ENCODE assay signal across 8 cellular contexts in the genomic region with DNA sequence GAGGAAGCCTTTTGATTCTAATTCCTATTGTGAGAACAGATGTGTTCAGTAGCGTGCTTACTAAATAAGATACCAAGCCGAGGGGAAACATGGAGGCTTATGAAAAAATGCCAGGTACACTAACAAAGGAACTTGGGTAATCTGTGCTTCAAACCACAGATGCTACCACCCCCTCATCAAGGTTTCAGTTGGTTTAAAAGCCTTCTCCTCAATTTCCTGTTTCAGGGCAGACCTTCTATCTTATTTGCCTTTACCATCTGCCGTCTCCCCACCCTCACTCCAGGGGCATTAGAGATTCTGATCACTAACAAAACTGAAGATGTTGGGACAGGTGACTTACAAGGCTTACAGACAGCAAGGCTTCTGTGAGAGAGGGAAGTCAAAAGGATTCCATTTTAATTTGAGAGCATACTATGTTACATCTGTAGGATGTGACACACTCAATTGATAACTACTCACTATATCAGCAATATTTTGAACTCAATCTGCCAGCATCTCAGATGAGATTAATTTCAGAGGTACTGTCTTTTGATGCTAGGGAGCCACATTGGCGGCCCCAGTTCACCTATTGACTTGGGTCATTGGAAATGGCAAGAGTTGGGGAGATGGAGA.
DNase-seq lines count a peak whose midpoint lies in the region; ATAC-seq and TF ChIP-seq lines count a peak whose summit lies in the region.

No MANE protein-coding gene starts in this region.

- H3K4me1 ChIP-seq in Loucy (ENCODE audit: insufficient read depth, low read length, poor library complexity, severe bottlenecking) (peaks cover 14% of the 10 kb centered on the region), PC-3 (ENCODE audit: insufficient read depth, low read length) (peaks cover 12% of the 10 kb centered on the region)

- no TSS peak for BruUV-seq in PC-3 (replicated peaks; lab: Mats Ljungman, UMichigan)

- peak overlapping the region; percentile 17 to 19 for H3K27ac Mint-ChIP-seq in natural killer cell treated with Interleukin-12 subunit alpha and Interleukin-12 subunit beta and Interleukin-15 and Interleukin-18, amount 100 ng/mL, for 72 hours

- no peaks in the 10 kb centered on the region for H3F3A ChIP-seq in Loucy (ENCODE audit: low read depth)
- H3F3A ChIP-seq in PC-3 (ENCODE audit: low read length, unreplicated experiment): no peaks in the 10 kb centered on the region

- H2AFZ ChIP-seq in Loucy (ENCODE audit: low read length): no peak overlapping the region; the same call in 1 of the 2 replicates
- H2AFZ ChIP-seq in PC-3 (ENCODE audit: low read length): no peak overlapping the region

- no peak for TF ChIP-seq CTCF in Loucy (conservative IDR thresholded peaks at IDR 0.05; ENCODE audit: low read length)
- no peak for TF ChIP-seq CTCF in PC-3 (conservative IDR thresholded peaks at IDR 0.05; ENCODE audit: low read depth, low read length)

- H3K9me2 ChIP-seq in Loucy (replicated peaks; ENCODE audit: low read depth, low read length): no peaks in the 10 kb centered on the region
- H3K9me2 ChIP-seq in PC-3 (replicated peaks; ENCODE audit: low read length): no peaks in the 10 kb centered on the region

- H3K9ac ChIP-seq in Loucy (ENCODE audit: low read depth, low read length, poor library complexity, severe bottlenecking) (no peak overlapping the region), PC-3 (ENCODE audit: low read length) (no peak overlapping the region)

- H3K36me3 ChIP-seq in Loucy (ENCODE audit: insufficient read depth, low read length) (no peaks in the 10 kb centered on the region), PC-3 (ENCODE audit: low read depth, low read length) (no peaks in the 10 kb centered on the region)

- H3K4me3 ChIP-seq in Loucy (ENCODE audit: low read length, poor library complexity, severe bottlenecking) (peak overlapping the region; percentile 12), PC-3 (ENCODE audit: low read length) (no peak overlapping the region)

- peaks cover 29 to 37% of the 10 kb centered on the region in 2 donors for H3K27me3 Mint-ChIP-seq in natural killer cell treated with Interleukin-12 subunit alpha and Interleukin-12 subunit beta and Interleukin-15 and Interleukin-18, amount 100 ng/mL, for 72 hours

- no peaks in the 10 kb centered on the region for H3K9me3 ChIP-seq in Loucy (ENCODE audit: insufficient read depth, low read depth, low read length)
- no peaks in the 10 kb centered on the region for H3K9me3 ChIP-seq in PC-3 (ENCODE audit: low read length)

- intact Hi-C loops in PC-3 (cut with micrococcal nuclease): no loop called here

- H3K27me3 ChIP-seq in Loucy (ENCODE audit: insufficient read depth, low read length, poor library complexity, severe bottlenecking) (no peaks in the 10 kb centered on the region), PC-3 (ENCODE audit: low read length) (no peaks in the 10 kb centered on the region)

- CTCF ChIA-PET in PC-3 (lab: Charles Lee): no interaction called here

- peak; percentile 40 for DNase-seq in activated CD4-positive, alpha-beta T cell treated with anti-CD3 and anti-CD28 coated beads for 48 hours
- no peak for DNase-seq in activated CD4-positive, alpha-beta T cell treated with anti-CD3 and anti-CD28 coated beads for 1 hour
- no peak for DNase-seq in natural killer cell treated with Interleukin-12 subunit alpha and Interleukin-12 subunit beta and Interleukin-15 and Interleukin-18, amount 100 ng/mL, for 72 hours (ENCODE audit: low spot score)
- DNase-seq in PC-3 (no peak), erythroblast (lab: John Stamatoyannopoulos, UW) (no peak)

- peak overlapping the region; percentile 42 for H3K4me2 ChIP-seq in Loucy (ENCODE audit: low read depth, low read length, poor library complexity, severe bottlenecking)
- no peak overlapping the region for H3K4me2 ChIP-seq in PC-3 (ENCODE audit: low read length)

- TF ChIP-seq POLR2A in erythroblast (IDR thresholded peaks at IDR 0.05; ENCODE audit: low read length): no peak

- peak overlapping the region; percentile 28 for H3K4me3 Mint-ChIP-seq in natural killer cell treated with Interleukin-12 subunit alpha and Interleukin-12 subunit beta and Interleukin-15 and Interleukin-18, amount 100 ng/mL, for 72 hours

- H4K20me1 ChIP-seq in Loucy (ENCODE audit: insufficient read depth, low read length, poor library complexity, severe bottlenecking) (no peaks in the 10 kb centered on the region), PC-3 (ENCODE audit: low read length) (no peaks in the 10 kb centered on the region)

- H3K79me2 ChIP-seq in Loucy (ENCODE audit: insufficient read depth, low read length) (no peaks in the 10 kb centered on the region), PC-3 (ENCODE audit: low read length) (no peaks in the 10 kb centered on the region)

- no peaks in the 10 kb centered on the region for H3K9me3 Mint-ChIP-seq in natural killer cell treated with Interleukin-12 subunit alpha and Interleukin-12 subunit beta and Interleukin-15 and Interleukin-18, amount 100 ng/mL, for 72 hours

- no peak overlapping the region for H3K27ac ChIP-seq in PC-3 (ENCODE audit: low read length)

- POLR2A ChIA-PET in PC-3 (lab: Charles Lee; ENCODE audit: unreplicated experiment): interaction anchor here (0.6 kb wide), 1 partner anchor 130 kb away, joined by 3 read pairs; no protein-coding TSS in a partner anchor

- H3K4me1 Mint-ChIP-seq in natural killer cell treated with Interleukin-12 subunit alpha and Interleukin-12 subunit beta and Interleukin-15 and Interleukin-18, amount 100 ng/mL, for 72 hours (ENCODE audit: low read depth in 2 of 2): peaks cover 28 to 29% of the 10 kb centered on the region in 2 donors

- H3K36me3 Mint-ChIP-seq in natural killer cell treated with Interleukin-12 subunit alpha and Interleukin-12 subunit beta and Interleukin-15 and Interleukin-18, amount 100 ng/mL, for 72 hours: peaks cover 8% of the 10 kb centered on the region

- peak; percentile 70 for ATAC-seq in HG02610 (IDR thresholded peaks at IDR 0.05; ENCODE audit: unreplicated experiment)
- peak; percentile 50 to 66 for ATAC-seq in natural killer cell treated with Interleukin-12 subunit alpha and Interleukin-12 subunit beta and Interleukin-15 and Interleukin-18, amount 100 ng/mL, for 72 hours
- no peak for ATAC-seq in PC-3
- no peak for ATAC-seq in HG02970 (IDR thresholded peaks at IDR 0.05; ENCODE audit: low FRiP score, unreplicated experiment)

Comparison
In these comparisons a context has a peak if more than half of its experiments do, and no peak if none do; other contexts are left out.
1. ATAC-seq: peak in HG02610 (single experiment) and natural killer cell treated with Interleukin-12 subunit alpha and Interleukin-12 subunit beta and Interleukin-15 and Interleukin-18, amount 100 ng/mL, for 72 hours (2 of 2); none in PC-3 (single experiment) and HG02970 (single experiment).